In genomic region chr7:50674299-50674698, GRCh38 we compare ENCODE assay signal across 23 cellular contexts.
DNase-seq lines count a peak whose midpoint lies in the region; ATAC-seq and TF ChIP-seq lines count a peak whose summit lies in the region.
"Had no signal": no experiment of that assay in that cellular context is flagged by ENCODE, and none has a peak within 500 bp of the region (broad histone marks: within the 10 kb centered on the region; RNA-seq: fewer than 3 reads in every experiment).

No MANE protein-coding gene starts in this region.

- peaks cover 21% of the 10 kb centered on the region for H3K36me3 Mint-ChIP-seq in neural crest cell (ENCODE audit: low read depth)
- peaks cover 6% of the 10 kb centered on the region for H3K36me3 Mint-ChIP-seq in stimulated activated effector memory CD8-positive, alpha-beta T cell treated with anti-CD3 and anti-CD28 coated beads, Interleukin-12 subunit alpha, Interleukin-12 subunit beta, amount 100 ng/mL, for 72 hours
- H3K36me3 Mint-ChIP-seq: CD8-positive, alpha-beta memory T cell had no signal

- H3K27ac Mint-ChIP-seq in neural crest cell (ENCODE audit: unreplicated experiment): peak overlapping the region; percentile 58
- H3K27ac Mint-ChIP-seq in stimulated activated effector memory CD8-positive, alpha-beta T cell treated with anti-CD3 and anti-CD28 coated beads, Interleukin-12 subunit alpha, Interleukin-12 subunit beta, amount 100 ng/mL, for 72 hours: peak overlapping the region; percentile 33
- H3K27ac Mint-ChIP-seq: CD4-positive, alpha-beta T cell; HFFc6 had no signal

- intact Hi-C loops in sigmoid colon (cut with DNase I): no loop called here

- WGBS in sigmoid colon, 2 donors: 85 to 92% methylated on average over 10 of the region's 10 CpGs

- H3K36me3 ChIP-seq in H7 (replicated peaks; ENCODE audit: control insufficient read depth, insufficient read depth, low read length) (peaks cover 7% of the 10 kb centered on the region), sigmoid colon (peaks cover 5 to 28% (median 11%) of the 10 kb centered on the region in 4 donors)
- H3K36me3 ChIP-seq: BE2C had no signal

- TF ChIP-seq EP300 in sigmoid colon (IDR thresholded peaks at IDR 0.05): no peak

- peak; percentile 15 for DNase-seq in H7
- DNase-seq in neural crest cell (ENCODE audit: low read depth, low spot score): no peak
- no peak for DNase-seq in sigmoid colon
- DNase-seq in stimulated activated effector memory CD8-positive, alpha-beta T cell treated with anti-CD3 and anti-CD28 coated beads, Interleukin-12 subunit alpha, Interleukin-12 subunit beta, amount 100 ng/mL, for 72 hours (ENCODE audit: low spot score in 2 of 2): no peak
- no peak for DNase-seq in GM03348 (ENCODE audit: low spot score)
- DNase-seq: 8988T; ACHN; AML-193; BE2C; CD4-positive, alpha-beta T cell; CD8-positive, alpha-beta memory T cell; DMS 273 treated with DMSO at 0.1 percent for 48 hours; DMS79; EL; GDM1; HFFc6 had no signal

- peaks cover 0 to 55% (median 51%) of the 10 kb centered on the region in 4 donors for H3K4me1 ChIP-seq in sigmoid colon
- H3K4me1 ChIP-seq: A549, BE2C, HAP-1 had no signal

- ATAC-seq in stimulated activated effector memory CD8-positive, alpha-beta T cell treated with anti-CD3 and anti-CD28 coated beads, Interleukin-12 subunit alpha, Interleukin-12 subunit beta, amount 100 ng/mL, for 72 hours: no peak
- ATAC-seq in HG02870 (IDR thresholded peaks at IDR 0.05; ENCODE audit: unreplicated experiment): no peak
- no peak for ATAC-seq in HG02623 (IDR thresholded peaks at IDR 0.05; ENCODE audit: unreplicated experiment)
- ATAC-seq: A549 had no signal

- H3K27ac ChIP-seq in sigmoid colon: peak overlapping the region in 3 of 4 donors; percentile 62 to 74 (median 70)
- H3K27ac ChIP-seq: A549; BLaER1 treated with 17β-estradiol and CSF1 and Interleukin-3, amounts not matched to agents 10 nM and 100 nM had no signal

- no peaks in the 10 kb centered on the region for H3K27me3 Mint-ChIP-seq in neural crest cell (ENCODE audit: low read depth)
- H3K27me3 Mint-ChIP-seq: CD4-positive, alpha-beta T cell had no signal

- H3K4me3 Mint-ChIP-seq in neural crest cell: no peak overlapping the region
- H3K4me3 Mint-ChIP-seq in stimulated activated effector memory CD8-positive, alpha-beta T cell treated with anti-CD3 and anti-CD28 coated beads, Interleukin-12 subunit alpha, Interleukin-12 subunit beta, amount 100 ng/mL, for 72 hours: no peak overlapping the region
- H3K4me3 Mint-ChIP-seq: CD14-positive monocyte; CD4-positive, alpha-beta T cell; CD8-positive, alpha-beta memory T cell; GM23338; HFFc6 had no signal

- H3K4me3 ChIP-seq in H7 (ENCODE audit: insufficient read depth, low read depth, low read length): no peak overlapping the region
- H3K4me3 ChIP-seq in sigmoid colon: no peak overlapping the region
- H3K4me3 ChIP-seq: A549; BLaER1 treated with 17β-estradiol and CSF1 and Interleukin-3, amounts not matched to agents 10 nM and 100 nM; GM23338; HAP-1 had no signal

- TF ChIP-seq CTCF in neural crest cell (conservative IDR thresholded peaks at IDR 0.05) (no peak), sigmoid colon (IDR thresholded peaks at IDR 0.05) (no peak)

- no peak for TF ChIP-seq POLR2A in sigmoid colon (IDR thresholded peaks at IDR 0.05)

- H3K4me1 Mint-ChIP-seq in neural crest cell: peaks cover 61% of the 10 kb centered on the region
- H3K4me1 Mint-ChIP-seq in stimulated activated effector memory CD8-positive, alpha-beta T cell treated with anti-CD3 and anti-CD28 coated beads, Interleukin-12 subunit alpha, Interleukin-12 subunit beta, amount 100 ng/mL, for 72 hours: no peaks in the 10 kb centered on the region

- no peaks in the 10 kb centered on the region for H3K9me3 ChIP-seq in sigmoid colon
- H3K9me3 ChIP-seq: A549, HAP-1 had no signal

- H3K27me3 ChIP-seq in H7 (ENCODE audit: control insufficient read depth, insufficient read depth, low read length) (no peaks in the 10 kb centered on the region), sigmoid colon (no peaks in the 10 kb centered on the region)
- H3K27me3 ChIP-seq: BE2C; BLaER1 treated with 17β-estradiol and CSF1 and Interleukin-3, amounts not matched to agents 10 nM and 100 nM had no signal

- H3K9me3 Mint-ChIP-seq in neural crest cell: no peaks in the 10 kb centered on the region
- no peaks in the 10 kb centered on the region for H3K9me3 Mint-ChIP-seq in stimulated activated effector memory CD8-positive, alpha-beta T cell treated with anti-CD3 and anti-CD28 coated beads, Interleukin-12 subunit alpha, Interleukin-12 subunit beta, amount 100 ng/mL, for 72 hours
- H3K9me3 Mint-ChIP-seq: CD4-positive, alpha-beta T cell; CD8-positive, alpha-beta memory T cell; GM23338 had no signal
